ENCODE assay signal across 23 cellular contexts in genomic region chr2:145789636-145790035, GRCh38.
"Had no signal": no experiment of that assay in that cellular context is flagged by ENCODE, and none has a peak within 500 bp of the region (broad histone marks: within the 10 kb centered on the region; RNA-seq: fewer than 3 reads in every experiment).

No MANE protein-coding gene starts in this region.

- H3K27me3 Mint-ChIP-seq: memory B cell, type B pancreatic cell had no signal

- FAIRE-seq: endometrium, kidney, small intestine, urothelium cell line had no signal

- H3K79me2 ChIP-seq: hepatocyte had no signal

- H3K9me3 Mint-ChIP-seq: type B pancreatic cell had no signal

- ATAC-seq: esophagus mucosa, left cardiac atrium, lower lobe of right lung, natural killer cell had no signal

- H3K4me1 ChIP-seq: left ventricle myocardium inferior, lower lobe of right lung, right atrium auricular region had no signal

- H2AFZ ChIP-seq: hepatocyte had no signal

- H3K9me3 ChIP-seq: lower lobe of right lung, ovary, right atrium auricular region had no signal

- H3K27ac Mint-ChIP-seq: memory B cell, mesothelial cell of epicardium, natural killer cell, type B pancreatic cell had no signal

- H3K4me3 Mint-ChIP-seq: memory B cell, mesothelial cell of epicardium, natural killer cell, neural crest cell, type B pancreatic cell had no signal

- H3K27ac ChIP-seq: coronary artery, dorsolateral prefrontal cortex, hepatocyte, left ventricle myocardium inferior, lower lobe of right lung, ovary, right atrium auricular region had no signal

- H3K27me3 ChIP-seq: dorsolateral prefrontal cortex, hepatocyte, ovary, right atrium auricular region had no signal

- H3K4me1 Mint-ChIP-seq: memory B cell, mesothelial cell of epicardium, natural killer cell had no signal

- H3K36me3 ChIP-seq: left ventricle myocardium inferior, lower lobe of right lung, ovary, right atrium auricular region had no signal

- DNase-seq: dorsolateral prefrontal cortex; effector memory CD4-positive, alpha-beta T cell; foreskin melanocyte; head of caudate nucleus; kidney; left cardiac atrium; left ventricle myocardium inferior; lower lobe of right lung; natural killer cell; ovary; small intestine; stimulated activated CD4-positive, alpha-beta T cell treated with anti-CD3 and anti-CD28 coated beads, Interleukin-12 subunit alpha, Interleukin-12 subunit beta, amount 100 ng/mL, for 4 hours; stimulated activated naive CD4-positive, alpha-beta T cell had no signal

- H3K4me2 ChIP-seq: hepatocyte had no signal

- H3K4me3 ChIP-seq: coronary artery, dorsolateral prefrontal cortex, hepatocyte, left ventricle myocardium inferior, lower lobe of right lung, ovary, right atrium auricular region had no signal

- H3K36me3 Mint-ChIP-seq: memory B cell, natural killer cell, type B pancreatic cell had no signal
